ENCODE assay signal across 25 cellular contexts in genomic region chr3:141507392-141508066, GRCh38. TPM values are rescaled to one million over a fixed set of nuclear protein-coding genes. Genes with fewer than 3 reads are reported as not detected.
A peak's percentile ranks its signal among the peaks of the same experiment; 100 is the strongest.
DNase-seq lines count a peak whose midpoint lies in the region; ATAC-seq and TF ChIP-seq lines count a peak whose summit lies in the region.
"Had no signal": no experiment of that assay in that cellular context is flagged by ENCODE, and none has a peak within 500 bp of the region (broad histone marks: within the 10 kb centered on the region; RNA-seq: fewer than 3 reads in every experiment).

No MANE protein-coding gene starts in this region.

- peaks cover 26% of the 10 kb centered on the region for H3K4me1 Mint-ChIP-seq in activated CD4-positive, alpha-beta T cell treated with anti-CD3 and anti-CD28 coated beads, Interleukin-2, amount 10 ng/mL, durations not matched to agents 24 days and 14 days
- peaks cover 57% of the 10 kb centered on the region for H3K4me1 Mint-ChIP-seq in CD4-positive, alpha-beta T cell (ENCODE audit: low read depth)
- H3K4me1 Mint-ChIP-seq in central memory CD8-positive, alpha-beta T cell = peaks cover 46% of the 10 kb centered on the region

- H3K27me3 ChIP-seq in CD4-positive, alpha-beta T cell (ENCODE audit: control insufficient read depth, insufficient read depth, low read length) = no peaks in the 10 kb centered on the region
- H3K27me3 ChIP-seq in gastrocnemius medialis = no peaks in the 10 kb centered on the region
- H3K27me3 ChIP-seq: dorsolateral prefrontal cortex, SJCRH30, uterus had no signal

- in situ Hi-C loops in gastrocnemius medialis (cut with MboI; ENCODE audit: low sequenced_read_pairs in 4 of 4) = no loop called here

- TF ChIP-seq POLR2A in gastrocnemius medialis (IDR thresholded peaks at IDR 0.05) = no peak

- no peaks in the 10 kb centered on the region for H3K9me3 ChIP-seq in CD4-positive, alpha-beta T cell (ENCODE audit: control insufficient read depth, low read length)
- no peaks in the 10 kb centered on the region for H3K9me3 ChIP-seq in gastrocnemius medialis
- H3K9me3 ChIP-seq: uterus had no signal

- no peak overlapping the region for H3K27ac ChIP-seq in CD4-positive, alpha-beta T cell (ENCODE audit: low read depth, low read length)
- no peak overlapping the region for H3K27ac ChIP-seq in gastrocnemius medialis
- H3K27ac ChIP-seq: dorsolateral prefrontal cortex, SJCRH30, uterus had no signal

- H3K4me3 Mint-ChIP-seq in activated CD4-positive, alpha-beta T cell treated with anti-CD3 and anti-CD28 coated beads, Interleukin-2, amount 10 ng/mL, durations not matched to agents 24 days and 14 days = no peak overlapping the region
- peak overlapping the region; percentile 11 for H3K4me3 Mint-ChIP-seq in CD4-positive, alpha-beta T cell
- no peak overlapping the region for H3K4me3 Mint-ChIP-seq in central memory CD8-positive, alpha-beta T cell
- H3K4me3 Mint-ChIP-seq: stimulated activated effector memory CD8-positive, alpha-beta T cell treated with anti-CD3 and anti-CD28 coated beads, Interleukin-12 subunit alpha, Interleukin-12 subunit beta, amount 100 ng/mL, for 72 hours had no signal

- H3K9me3 Mint-ChIP-seq in activated CD4-positive, alpha-beta T cell treated with anti-CD3 and anti-CD28 coated beads, Interleukin-2, amount 10 ng/mL, durations not matched to agents 24 days and 14 days = peaks cover 14% of the 10 kb centered on the region
- H3K9me3 Mint-ChIP-seq in CD4-positive, alpha-beta T cell = no peaks in the 10 kb centered on the region
- no peaks in the 10 kb centered on the region for H3K9me3 Mint-ChIP-seq in central memory CD8-positive, alpha-beta T cell

- H3K36me3 ChIP-seq in gastrocnemius medialis = no peaks in the 10 kb centered on the region
- H3K36me3 ChIP-seq: uterus had no signal

- intact Hi-C loops in activated CD4-positive, alpha-beta T cell treated with anti-CD3 and anti-CD28 coated beads, Interleukin-2, amount 10 ng/mL, durations not matched to agents 24 days and 14 days (cut with micrococcal nuclease) = no loop called here
- intact Hi-C loops in CD4-positive, alpha-beta T cell (cut with DNase I, micrococcal nuclease) = loop anchor here (1.0 to 5.0 kb wide), 3 partner anchors 8 to 40 kb away; no protein-coding TSS in a partner anchor
- intact Hi-C loops in gastrocnemius medialis (cut with DNase I; ENCODE audit: low total_unique reads) = no loop called here

- peak; percentile 54 for DNase-seq in activated CD4-positive, alpha-beta T cell treated with anti-CD3 and anti-CD28 coated beads, Interleukin-2, amount 10 ng/mL, durations not matched to agents 24 days and 14 days
- DNase-seq in activated CD4-positive, alpha-beta T cell treated with anti-CD3 and anti-CD28 coated beads, Interleukin-2, amount 50 U/mL, for 48 hours = no peak
- no peak for DNase-seq in CD4-positive, alpha-beta T cell
- peak; percentile 63 for DNase-seq in NOMO-1 treated with DMSO at 0.1 percent for 48 hours (lab: John Stamatoyannopoulos, UW; ENCODE audit: unreplicated experiment)
- DNase-seq in central memory CD8-positive, alpha-beta T cell (ENCODE audit: low spot score in 2 of 2) = no peak
- no peak for DNase-seq in gastrocnemius medialis
- DNase-seq: activated CD4-positive, alpha-beta T cell treated with anti-CD3 and anti-CD28 coated beads for 4 hours; AML-193; cerebellar nuclear complex; COR-L47; DMS79 treated with DMSO at 0.1 percent for 48 hours; dorsolateral prefrontal cortex; KG1; mammary epithelial cell; NCI-H1694 treated with DMSO at 0.1 percent for 48 hours; NCI-H2171 treated with DMSO at 0.1 percent for 48 hours; NCI-H524; retina; SJCRH30; small intestine; stimulated activated CD4-positive, alpha-beta T cell treated with anti-CD3 and anti-CD28 coated beads, Interleukin-2, amount 100 ng/mL, for 24 hours; uterus had no signal

- POLR2A ChIA-PET in CD4-positive, alpha-beta T cell (lab: Charles Lee) = interaction anchor here (0.8 to 2.5 kb wide), 2 partner anchors 9 to 21 kb away, joined by 5 to 6 read pairs; partner anchors contain the start of gene RASA2

- H3K27me3 Mint-ChIP-seq in activated CD4-positive, alpha-beta T cell treated with anti-CD3 and anti-CD28 coated beads, Interleukin-2, amount 10 ng/mL, durations not matched to agents 24 days and 14 days = no peaks in the 10 kb centered on the region
- H3K27me3 Mint-ChIP-seq in CD4-positive, alpha-beta T cell = no peaks in the 10 kb centered on the region
- no peaks in the 10 kb centered on the region for H3K27me3 Mint-ChIP-seq in central memory CD8-positive, alpha-beta T cell

- H3K4me1 ChIP-seq in gastrocnemius medialis = no peaks in the 10 kb centered on the region
- H3K4me1 ChIP-seq: SJCRH30, uterus had no signal

- peaks cover 42% of the 10 kb centered on the region for H3K36me3 Mint-ChIP-seq in activated CD4-positive, alpha-beta T cell treated with anti-CD3 and anti-CD28 coated beads, Interleukin-2, amount 10 ng/mL, durations not matched to agents 24 days and 14 days (ENCODE audit: low read depth)
- peaks cover 55% of the 10 kb centered on the region for H3K36me3 Mint-ChIP-seq in CD4-positive, alpha-beta T cell (ENCODE audit: low read depth)
- H3K36me3 Mint-ChIP-seq in central memory CD8-positive, alpha-beta T cell (ENCODE audit: insufficient read depth) = peaks cover 7% of the 10 kb centered on the region

- no peak overlapping the region for H3K4me3 ChIP-seq in gastrocnemius medialis
- H3K4me3 ChIP-seq: dorsolateral prefrontal cortex, SJCRH30, uterus had no signal

- no peak for TF ChIP-seq CTCF in CD4-positive, alpha-beta T cell (IDR thresholded peaks at IDR 0.05)
- no peak for TF ChIP-seq CTCF in gastrocnemius medialis (IDR thresholded peaks at IDR 0.05 in 4 of 5, conservative IDR thresholded peaks at IDR 0.05 in 1 of 5)

- CTCF ChIA-PET in CD4-positive, alpha-beta T cell (lab: Charles Lee) = no interaction called here

- ATAC-seq in CD4-positive, alpha-beta T cell (ENCODE audit: poor library complexity) = peak; percentile 59
- ATAC-seq in central memory CD8-positive, alpha-beta T cell (replicated peaks; ENCODE audit: extremely low read depth, poor library complexity, severe bottlenecking) = no peak
- ATAC-seq in HG02642 (IDR thresholded peaks at IDR 0.05; ENCODE audit: poor library complexity, unreplicated experiment) (no peak), gastrocnemius medialis (no peak), HG03571 (IDR thresholded peaks at IDR 0.05; ENCODE audit: unreplicated experiment) (no peak)
- ATAC-seq: stimulated activated effector memory CD8-positive, alpha-beta T cell treated with anti-CD3 and anti-CD28 coated beads, Interleukin-12 subunit alpha, Interleukin-12 subunit beta, amount 100 ng/mL, for 72 hours had no signal

- H3K27ac Mint-ChIP-seq in activated CD4-positive, alpha-beta T cell treated with anti-CD3 and anti-CD28 coated beads, Interleukin-2, amount 10 ng/mL, durations not matched to agents 24 days and 14 days = no peak overlapping the region
- H3K27ac Mint-ChIP-seq in CD4-positive, alpha-beta T cell = peak overlapping the region; percentile 67
- H3K27ac Mint-ChIP-seq in central memory CD8-positive, alpha-beta T cell (ENCODE audit: low read depth) = peak overlapping the region; percentile 60
- H3K27ac Mint-ChIP-seq: stimulated activated effector memory CD8-positive, alpha-beta T cell treated with anti-CD3 and anti-CD28 coated beads, Interleukin-12 subunit alpha, Interleukin-12 subunit beta, amount 100 ng/mL, for 72 hours had no signal

RNA-seq across cellular contexts. Expression of gene RASA2, which starts 20.7 kb away (rescaled TPM):
- total RNA-seq in activated CD4-positive, alpha-beta T cell treated with anti-CD3 and anti-CD28 coated beads, Interleukin-2, amount 10 ng/mL, durations not matched to agents 24 days and 14 days = 28.0 and 30.2 TPM in 2 replicates
- total RNA-seq in CD4-positive, alpha-beta T cell = 10 to 100 TPM; 96.1 to 96.4 TPM
- total RNA-seq in gastrocnemius medialis = 10 to 100 TPM in 1 of 4 donors, 1 to 10 TPM in 3; 1.9 to 10.6 (median 4.5) TPM

Comparison
In these comparisons a context has a peak if more than half of its experiments do, and no peak if none do; other contexts are left out.
1. DNase-seq: peak in activated CD4-positive, alpha-beta T cell treated with anti-CD3 and anti-CD28 coated beads, Interleukin-2, amount 10 ng/mL, durations not matched to agents 24 days and 14 days (single experiment) and NOMO-1 treated with DMSO at 0.1 percent for 48 hours (single experiment); none in activated CD4-positive, alpha-beta T cell treated with anti-CD3 and anti-CD28 coated beads, Interleukin-2, amount 50 U/mL, for 48 hours (0 of 2), CD4-positive, alpha-beta T cell (0 of 10), central memory CD8-positive, alpha-beta T cell (0 of 2) and gastrocnemius medialis (0 of 2).
2. intact Hi-C loops: an anchor here in CD4-positive, alpha-beta T cell (1.0 to 5.0 kb wide); none called in activated CD4-positive, alpha-beta T cell treated with anti-CD3 and anti-CD28 coated beads, Interleukin-2, amount 10 ng/mL, durations not matched to agents 24 days and 14 days and gastrocnemius medialis.